Comparison of ENCODE assay signal across 14 cellular contexts in the genomic region with DNA sequence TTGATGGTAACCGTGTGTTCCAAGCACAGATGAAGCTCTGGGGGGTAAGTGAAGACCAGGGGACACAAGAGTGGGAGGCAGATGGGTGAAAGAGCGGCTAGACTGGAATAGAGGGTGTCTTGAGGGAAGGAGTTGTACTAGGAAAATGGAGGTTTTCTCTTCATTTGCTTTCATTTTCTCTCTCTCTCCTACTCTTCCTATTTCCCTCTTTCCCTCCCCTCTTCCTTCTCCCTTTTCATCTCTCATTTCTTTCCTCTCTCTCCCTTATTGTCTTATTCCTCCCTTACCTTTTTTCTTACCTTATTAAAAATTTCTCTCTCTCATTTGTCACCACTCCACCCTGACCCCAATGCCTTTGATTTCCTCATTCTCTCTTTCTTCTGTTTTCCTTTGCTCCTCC. TPM values are rescaled to one million over a fixed set of nuclear protein-coding genes. Genes with fewer than 3 reads are reported as not detected.
DNase-seq lines count a peak whose midpoint lies in the region; ATAC-seq and TF ChIP-seq lines count a peak whose summit lies in the region.
"Had no signal": no experiment of that assay in that cellular context is flagged by ENCODE, and none has a peak within 500 bp of the region (broad histone marks: within the 10 kb centered on the region; RNA-seq: fewer than 3 reads in every experiment).

No MANE protein-coding gene starts in this region.

- H3K4me1 Mint-ChIP-seq in activated CD4-positive, alpha-beta T cell treated with anti-CD3 and anti-CD28 coated beads, Interleukin-2, amount 10 ng/mL, durations not matched to agents 7 days and 5 days, result peaks cover 22% of the 10 kb centered on the region
- peaks cover 11% of the 10 kb centered on the region for H3K4me1 Mint-ChIP-seq in activated naive CD8-positive, alpha-beta T cell (ENCODE audit: low read depth)
- H3K4me1 Mint-ChIP-seq in activated naive CD8-positive, alpha-beta T cell treated with anti-CD3 and anti-CD28 coated beads for 36 hours, result peaks cover 16% of the 10 kb centered on the region
- H3K4me1 Mint-ChIP-seq in central memory CD8-positive, alpha-beta T cell, result peaks cover 8% of the 10 kb centered on the region
- H3K4me1 Mint-ChIP-seq: B cell had no signal

- H3K27me3 Mint-ChIP-seq in activated CD4-positive, alpha-beta T cell treated with anti-CD3 and anti-CD28 coated beads, Interleukin-2, amount 10 ng/mL, durations not matched to agents 7 days and 5 days, result no peaks in the 10 kb centered on the region
- H3K27me3 Mint-ChIP-seq in activated naive CD8-positive, alpha-beta T cell, result no peaks in the 10 kb centered on the region
- no peaks in the 10 kb centered on the region for H3K27me3 Mint-ChIP-seq in activated naive CD8-positive, alpha-beta T cell treated with anti-CD3 and anti-CD28 coated beads for 36 hours
- no peaks in the 10 kb centered on the region for H3K27me3 Mint-ChIP-seq in central memory CD8-positive, alpha-beta T cell
- H3K27me3 Mint-ChIP-seq: B cell; CD4-positive, alpha-beta T cell had no signal

- CTCF ChIA-PET in activated CD4-positive, alpha-beta T cell treated with anti-CD3 and anti-CD28 coated beads, Interleukin-2, amount 10 ng/mL, durations not matched to agents 7 days and 5 days (lab: Charles Lee), result no interaction called here

- TF ChIP-seq CTCF in coronary artery (IDR thresholded peaks at IDR 0.05), result no peak

- H3K36me3 Mint-ChIP-seq in activated CD4-positive, alpha-beta T cell treated with anti-CD3 and anti-CD28 coated beads, Interleukin-2, amount 10 ng/mL, durations not matched to agents 7 days and 5 days (ENCODE audit: low read depth), result peaks cover 39% of the 10 kb centered on the region
- peaks cover 8% of the 10 kb centered on the region for H3K36me3 Mint-ChIP-seq in activated naive CD8-positive, alpha-beta T cell
- H3K36me3 Mint-ChIP-seq in activated naive CD8-positive, alpha-beta T cell treated with anti-CD3 and anti-CD28 coated beads for 36 hours, result peaks cover 27% of the 10 kb centered on the region
- H3K36me3 Mint-ChIP-seq in central memory CD8-positive, alpha-beta T cell (ENCODE audit: insufficient read depth), result peaks cover 25% of the 10 kb centered on the region

- H3K9me3 Mint-ChIP-seq in activated CD4-positive, alpha-beta T cell treated with anti-CD3 and anti-CD28 coated beads, Interleukin-2, amount 10 ng/mL, durations not matched to agents 7 days and 5 days, result no peaks in the 10 kb centered on the region
- H3K9me3 Mint-ChIP-seq in activated naive CD8-positive, alpha-beta T cell (ENCODE audit: low read depth), result no peaks in the 10 kb centered on the region
- H3K9me3 Mint-ChIP-seq in activated naive CD8-positive, alpha-beta T cell treated with anti-CD3 and anti-CD28 coated beads for 36 hours, result no peaks in the 10 kb centered on the region
- no peaks in the 10 kb centered on the region for H3K9me3 Mint-ChIP-seq in central memory CD8-positive, alpha-beta T cell
- H3K9me3 Mint-ChIP-seq: CD4-positive, alpha-beta T cell had no signal

- H3K27ac ChIP-seq in coronary artery, result no peak overlapping the region
- H3K27ac ChIP-seq: GM23248 had no signal

- H3K27ac Mint-ChIP-seq in activated CD4-positive, alpha-beta T cell treated with anti-CD3 and anti-CD28 coated beads, Interleukin-2, amount 10 ng/mL, durations not matched to agents 7 days and 5 days, result peak overlapping the region; percentile 60
- H3K27ac Mint-ChIP-seq in activated naive CD8-positive, alpha-beta T cell, result peak overlapping the region; percentile 16
- H3K27ac Mint-ChIP-seq in activated naive CD8-positive, alpha-beta T cell treated with anti-CD3 and anti-CD28 coated beads for 36 hours, result no peak overlapping the region
- H3K27ac Mint-ChIP-seq in central memory CD8-positive, alpha-beta T cell (ENCODE audit: low read depth), result peak overlapping the region; percentile 71
- H3K27ac Mint-ChIP-seq: B cell; CD4-positive, alpha-beta T cell had no signal

- POLR2A ChIA-PET in activated CD4-positive, alpha-beta T cell treated with anti-CD3 and anti-CD28 coated beads, Interleukin-2, amount 10 ng/mL, durations not matched to agents 7 days and 5 days (lab: Charles Lee), result no interaction called here

- no peak overlapping the region for H3K4me3 Mint-ChIP-seq in activated CD4-positive, alpha-beta T cell treated with anti-CD3 and anti-CD28 coated beads, Interleukin-2, amount 10 ng/mL, durations not matched to agents 7 days and 5 days
- H3K4me3 Mint-ChIP-seq in activated naive CD8-positive, alpha-beta T cell, result no peak overlapping the region
- no peak overlapping the region for H3K4me3 Mint-ChIP-seq in activated naive CD8-positive, alpha-beta T cell treated with anti-CD3 and anti-CD28 coated beads for 36 hours
- no peak overlapping the region for H3K4me3 Mint-ChIP-seq in central memory CD8-positive, alpha-beta T cell
- H3K4me3 Mint-ChIP-seq: B cell; CD4-positive, alpha-beta T cell had no signal

- no peak for DNase-seq in activated CD4-positive, alpha-beta T cell treated with anti-CD3 and anti-CD28 coated beads, Interleukin-2, amount 10 ng/mL, durations not matched to agents 7 days and 5 days
- no peak for DNase-seq in activated CD4-positive, alpha-beta T cell treated with anti-CD3 and anti-CD28 coated beads, Interleukin-2, amount 50 U/mL, for 48 hours
- no peak for DNase-seq in activated naive CD8-positive, alpha-beta T cell treated with anti-CD3 and anti-CD28 coated beads for 36 hours
- no peak for DNase-seq in central memory CD8-positive, alpha-beta T cell (ENCODE audit: low spot score in 2 of 2)
- no peak for DNase-seq in glomerular visceral epithelial cell (ENCODE audit: extremely low spot score)
- no peak for DNase-seq in coronary artery (ENCODE audit: low spot score)
- DNase-seq: C1 segment of cervical spinal cord; CD4-positive, alpha-beta T cell; DMS79; GM23248 had no signal

- H3K4me3 ChIP-seq in coronary artery, result no peak overlapping the region
- H3K4me3 ChIP-seq: GM12878, GM23248 had no signal

- no peak for ATAC-seq in central memory CD8-positive, alpha-beta T cell (replicated peaks; ENCODE audit: extremely low read depth, poor library complexity, severe bottlenecking)
- ATAC-seq: GM12878, HCT116 had no signal

RNA-seq across cellular contexts. Expression of a gene that starts 3.0 kb away (rescaled TPM):
- 1 to 10 TPM; 4.4 to 4.7 TPM for total RNA-seq in activated CD4-positive, alpha-beta T cell treated with anti-CD3 and anti-CD28 coated beads, Interleukin-2, amount 10 ng/mL, durations not matched to agents 7 days and 5 days
- total RNA-seq in activated naive CD8-positive, alpha-beta T cell treated with anti-CD3 and anti-CD28 coated beads for 36 hours, result 1 to 10 TPM; 4.9 to 5.6 TPM

RNA-seq across cellular contexts. Expression of a gene that starts 21.1 kb away (rescaled TPM):
- total RNA-seq in activated CD4-positive, alpha-beta T cell treated with anti-CD3 and anti-CD28 coated beads, Interleukin-2, amount 10 ng/mL, durations not matched to agents 7 days and 5 days, result 100 to 1,000 TPM; 481 to 680 TPM
- total RNA-seq in activated naive CD8-positive, alpha-beta T cell treated with anti-CD3 and anti-CD28 coated beads for 36 hours, result 100 to 1,000 TPM; 521 to 536 TPM

RNA-seq across cellular contexts. Expression of a gene that starts 50.6 kb away (rescaled TPM):
- 10 to 100 TPM; 27.4 to 28.0 TPM for total RNA-seq in activated CD4-positive, alpha-beta T cell treated with anti-CD3 and anti-CD28 coated beads, Interleukin-2, amount 10 ng/mL, durations not matched to agents 7 days and 5 days
- 10 to 100 TPM; 22.9 to 25.1 TPM for total RNA-seq in activated naive CD8-positive, alpha-beta T cell treated with anti-CD3 and anti-CD28 coated beads for 36 hours
